Comparison of ENCODE assay signal across 8 cellular contexts in the genomic region with DNA sequence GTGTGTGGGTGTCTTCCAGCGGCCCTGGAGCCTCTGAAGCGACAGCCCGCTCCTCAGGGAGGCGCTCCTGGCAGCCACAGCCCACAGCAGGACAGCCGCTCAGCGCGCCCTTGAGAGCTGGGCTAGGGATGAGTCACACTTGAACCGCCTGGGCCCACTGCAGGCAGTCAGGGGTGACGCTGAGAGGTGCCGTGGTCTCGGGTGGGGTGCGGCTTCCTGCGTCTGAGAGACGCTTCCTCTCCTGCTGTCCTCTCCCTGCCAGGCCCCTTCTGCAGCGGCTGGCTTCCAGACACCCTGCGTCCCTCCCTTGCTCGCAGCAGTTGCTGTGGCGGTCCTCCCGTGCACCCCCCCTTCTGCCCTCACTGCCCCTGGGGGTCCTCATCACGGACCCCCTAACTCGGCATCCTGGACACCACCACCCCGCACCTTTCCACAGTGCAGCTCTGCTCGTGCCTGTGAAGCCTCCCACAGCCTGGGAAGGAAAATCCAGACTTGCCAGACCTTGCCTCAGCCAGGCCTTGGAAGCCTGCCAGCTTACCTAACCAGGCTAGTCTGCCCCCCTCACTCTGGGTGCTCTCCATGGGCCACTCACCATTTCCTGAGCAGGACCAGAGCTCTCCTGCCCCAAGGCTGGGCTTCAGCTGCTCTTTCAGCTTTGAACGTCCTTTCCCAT. TPM values are rescaled to one million over a fixed set of nuclear protein-coding genes. Genes with fewer than 3 reads are reported as not detected.
DNase-seq lines count a peak whose midpoint lies in the region; ATAC-seq and TF ChIP-seq lines count a peak whose summit lies in the region.

No MANE protein-coding gene starts in this region.

- TF ChIP-seq CTCF in Loucy (conservative IDR thresholded peaks at IDR 0.05; ENCODE audit: low read length) (0 out of 2 replicates have a peak, but pooled peaks have one; percentile 11), WERI-Rb-1 (IDR thresholded peaks at IDR 0.05; ENCODE audit: low read depth, low read length) (no peak), MCF 10A (IDR thresholded peaks at IDR 0.05; ENCODE audit: unreplicated experiment) (no peak), left lung (IDR thresholded peaks at IDR 0.05) (no peak)

- peak overlapping the region; percentile 29; the same call in 1 of the 2 replicates for H2AFZ ChIP-seq in Loucy (ENCODE audit: low read length)

- intact Hi-C loops in MCF 10A (cut with micrococcal nuclease) (no loop called here), left lung (cut with DNase I) (no loop called here)

- DNase-seq in EH (ENCODE audit: low read depth) (peak; percentile 85), WERI-Rb-1 (peak; percentile 30), MCF 10A (ENCODE audit: unreplicated experiment) (peak; percentile 80), left lung (peak; percentile 83 to 92), NCI-H1930 (lab: John Stamatoyannopoulos, UW) (no peak)
- DNase-seq in stimulated activated CD8-positive, alpha-beta memory T cell treated with anti-CD3 and anti-CD28 coated beads, Interleukin-12 subunit alpha, Interleukin-12 subunit beta, amount 100 ng/mL, for 24 hours (ENCODE audit: extremely low read depth) = peak; percentile 47

- no peaks in the 10 kb centered on the region for H3K9me3 Mint-ChIP-seq in MCF 10A (ENCODE audit: unreplicated experiment)

- no peaks in the 10 kb centered on the region for H3K79me2 ChIP-seq in Loucy (ENCODE audit: insufficient read depth, low read length)

- ATAC-seq in GM21717 (IDR thresholded peaks at IDR 0.05; ENCODE audit: unreplicated experiment) (peak; percentile 84), left lung (peak; percentile 87)

- H3K27ac ChIP-seq in WERI-Rb-1 (no peak overlapping the region), left lung (peak overlapping the region; percentile 67 to 79)

- H3K36me3 ChIP-seq in Loucy (ENCODE audit: insufficient read depth, low read length) = no peaks in the 10 kb centered on the region
- H3K36me3 ChIP-seq in WERI-Rb-1 = no peaks in the 10 kb centered on the region
- H3K36me3 ChIP-seq in left lung = peaks cover 0 to 30% of the 10 kb centered on the region in 2 donors

- POLR2A ChIA-PET in MCF 10A (lab: Yijun Ruan, JAX) = interaction anchor here (0.7 to 1.9 kb wide), 4 partner anchors 9 to 90 kb away, joined by 3 to 6 read pairs (median 4); a partner anchor contains a TSS

- H4K20me1 ChIP-seq in Loucy (ENCODE audit: insufficient read depth, low read length, poor library complexity, severe bottlenecking) = no peaks in the 10 kb centered on the region

- no peaks in the 10 kb centered on the region for H3K9me2 ChIP-seq in Loucy (replicated peaks; ENCODE audit: low read depth, low read length)

- no peaks in the 10 kb centered on the region for H3K9me3 ChIP-seq in Loucy (ENCODE audit: insufficient read depth, low read depth, low read length)
- H3K9me3 ChIP-seq in WERI-Rb-1 (ENCODE audit: severe bottlenecking) = no peaks in the 10 kb centered on the region
- no peaks in the 10 kb centered on the region for H3K9me3 ChIP-seq in left lung

- CTCF ChIA-PET in MCF 10A (lab: Yijun Ruan, JAX) = interaction anchor here (1.0 to 1.5 kb wide), 3 partner anchors 10 to 122 kb away, joined by 4 to 8 read pairs (median 4); no protein-coding TSS in a partner anchor

- no peaks in the 10 kb centered on the region for H3K27me3 Mint-ChIP-seq in MCF 10A (ENCODE audit: insufficient read depth, unreplicated experiment)

- H3K4me3 ChIP-seq in Loucy (ENCODE audit: low read length, poor library complexity, severe bottlenecking) (peak overlapping the region; percentile 49), WERI-Rb-1 (ENCODE audit: low read depth, low read length) (no peak overlapping the region), left lung (no peak overlapping the region)

- H3F3A ChIP-seq in Loucy (ENCODE audit: low read depth) = no peaks in the 10 kb centered on the region

- H3K4me2 ChIP-seq in Loucy (ENCODE audit: low read depth, low read length, poor library complexity, severe bottlenecking) = peak overlapping the region; percentile 69

- H3K36me3 Mint-ChIP-seq in MCF 10A (ENCODE audit: insufficient read depth, unreplicated experiment) = peaks cover 13% of the 10 kb centered on the region

- peak overlapping the region; percentile 58 for H3K9ac ChIP-seq in Loucy (ENCODE audit: low read depth, low read length, poor library complexity, severe bottlenecking)

- BruUV-seq in MCF 10A (replicated peaks; lab: Mats Ljungman, UMichigan) = no TSS peak

- peaks cover 6% of the 10 kb centered on the region for H3K4me1 Mint-ChIP-seq in MCF 10A (ENCODE audit: insufficient read depth, unreplicated experiment)

- peak overlapping the region; percentile 33 for H3K4me3 Mint-ChIP-seq in MCF 10A (ENCODE audit: unreplicated experiment)

- H3K27me3 ChIP-seq in Loucy (ENCODE audit: insufficient read depth, low read length, poor library complexity, severe bottlenecking) = no peaks in the 10 kb centered on the region
- H3K27me3 ChIP-seq in WERI-Rb-1 (ENCODE audit: insufficient read depth, low read depth, severe bottlenecking) = no peaks in the 10 kb centered on the region
- no peaks in the 10 kb centered on the region for H3K27me3 ChIP-seq in left lung

- H3K27ac Mint-ChIP-seq in MCF 10A (ENCODE audit: low read depth, unreplicated experiment) = peak overlapping the region; percentile 75

- H3K4me1 ChIP-seq in Loucy (ENCODE audit: insufficient read depth, low read length, poor library complexity, severe bottlenecking) (peaks cover 20% of the 10 kb centered on the region), left lung (peaks cover 13 to 28% of the 10 kb centered on the region in 2 donors)

RNA-seq across cellular contexts. Expression of a gene that starts 1.1 kb away (rescaled TPM):
- total RNA-seq in MCF 10A (2022) (1.1 TPM in 2 replicates), left lung (1 to 10 TPM; 2.2 to 4.8 TPM)

RNA-seq across cellular contexts. Expression of a gene that starts 56.3 kb away (rescaled TPM):
- total RNA-seq in MCF 10A (2022) (3.8 and 5.0 TPM in 2 replicates), left lung (1 to 10 TPM; 9.2 to 9.3 TPM)

Comparison
In these comparisons a context has a peak if more than half of its experiments do, and no peak if none do; other contexts are left out.
1. DNase-seq: peak in EH (single experiment), WERI-Rb-1 (single experiment), MCF 10A (single experiment), left lung (2 of 2) and stimulated activated CD8-positive, alpha-beta memory T cell treated with anti-CD3 and anti-CD28 coated beads, Interleukin-12 subunit alpha, Interleukin-12 subunit beta, amount 100 ng/mL, for 24 hours (single experiment); none in NCI-H1930 (0 of 2).